ENCODE assay signal across 26 cellular contexts in genomic region chr14:63287661-63288483, GRCh38. TPM values are rescaled to one million over a fixed set of nuclear protein-coding genes. Genes with fewer than 3 reads are reported as not detected.
DNase-seq lines count a peak whose midpoint lies in the region; ATAC-seq, FAIRE-seq and TF ChIP-seq lines count a peak whose summit lies in the region.
"Had no signal": no experiment of that assay in that cellular context is flagged by ENCODE, and none has a peak within 500 bp of the region (broad histone marks: within the 10 kb centered on the region; RNA-seq: fewer than 3 reads in every experiment).

No MANE protein-coding gene starts in this region.

- no peaks in the 10 kb centered on the region for H3K36me3 Mint-ChIP-seq in WTC11
- H3K36me3 Mint-ChIP-seq: CD4-positive, alpha-beta memory T cell had no signal

- no peak for TF ChIP-seq RAD21 in HepG2 (CRISPR knock-in tag; IDR thresholded peaks at IDR 0.05)

- no peak for TF ChIP-seq EP300 in HepG2 (IDR thresholded peaks at IDR 0.05; ENCODE audit: low read depth in 2 of 2, low read length in 2 of 2)
- TF ChIP-seq EP300 in HepG2 (CRISPR knock-in tag; IDR thresholded peaks at IDR 0.05; ENCODE audit: borderline replicate concordance): no peak

- DNase-seq in HepG2 (ENCODE audit: low spot score) (no peak), right lobe of liver (no peak), WTC11 (ENCODE audit: low spot score) (peak; percentile 15), hepatic stellate cell (ENCODE audit: low spot score) (peak; percentile 33), esophagus squamous epithelium (lab: John Stamatoyannopoulos, UW) (no peak), pancreas (no peak), hypothalamus (lab: John Stamatoyannopoulos, UW) (no peak)
- DNase-seq: activated CD4-positive, alpha-beta memory T cell treated with anti-CD3 and anti-CD28 coated beads, Interleukin-2, amount 10 ng/mL, durations not matched to agents 7 days and 5 days; activated CD4-positive, CD25-positive, alpha-beta regulatory T cell; activated gamma-delta T cell; activated T-cell treated with anti-CD3 and anti-CD28 coated beads for 4 hours; anterior cingulate cortex; CD4-positive, alpha-beta memory T cell; erythroblast; HCEC 1CT; heart left ventricle; NCI-H1092 treated with DMSO at 0.1 percent for 48 hours; NCI-H2081; NCI-H510A; spleen; T-helper 9 cell; upper lobe of right lung had no signal

- no peak overlapping the region for H3K9ac ChIP-seq in HepG2 (ENCODE audit: insufficient read depth, low read depth, low read length)

- intact Hi-C loops in HepG2 (cut with micrococcal nuclease; ENCODE audit: unreplicated experiment): no loop called here
- intact Hi-C loops in right lobe of liver (cut with DNase I): no loop called here
- intact Hi-C loops in esophagus squamous epithelium (cut with DNase I): no loop called here
- intact Hi-C loops in pancreas (cut with DNase I): no loop called here

- TF ChIP-seq POLR2A in HepG2 (IDR thresholded peaks at IDR 0.05; ENCODE audit: insufficient read depth in 1 of 2, low read depth in 2 of 2, low read length in 2 of 2): no peak
- no peak for TF ChIP-seq POLR2A in right lobe of liver (IDR thresholded peaks at IDR 0.05)
- no peak for TF ChIP-seq POLR2A in esophagus squamous epithelium (IDR thresholded peaks at IDR 0.05)

- POLR2A ChIA-PET in HepG2 (lab: Yijun Ruan, JAX) (no interaction called here), WTC11 (lab: Charles Lee) (no interaction called here)

- H3K4me1 ChIP-seq in HepG2 (ENCODE audit: insufficient read depth, low read length): no peaks in the 10 kb centered on the region
- H3K4me1 ChIP-seq in right lobe of liver: no peaks in the 10 kb centered on the region
- H3K4me1 ChIP-seq in esophagus squamous epithelium: no peaks in the 10 kb centered on the region
- no peaks in the 10 kb centered on the region for H3K4me1 ChIP-seq in pancreas
- H3K4me1 ChIP-seq: spleen had no signal

- no peaks in the 10 kb centered on the region for H4K20me1 ChIP-seq in HepG2 (ENCODE audit: insufficient read depth, low read length)

- no peak for FAIRE-seq in HepG2 (lab: Jason Lieb, UNC)
- no peak for FAIRE-seq in pancreas (lab: Jason Lieb, UNC)

- 59% methylated on average over 6 of the region's 6 CpGs for WGBS in HepG2 (ENCODE audit: low lambda C conversion rate)
- 84% methylated on average over 6 of the region's 6 CpGs for WGBS in right lobe of liver (ENCODE audit: insufficient coverage, low coverage, low lambda C conversion rate, missing lambda C conversion rate)
- 54 to 64% methylated on average over 6 of the region's 6 CpGs for WGBS in esophagus squamous epithelium, 2 donors
- WGBS in pancreas, 2 donors: 80 to 84% methylated on average over 6 of the region's 6 CpGs

- no peak overlapping the region for H3K4me3 ChIP-seq in HepG2 (replicated peaks in 1 of 3; ENCODE audit: insufficient read depth in 1 of 3, low read depth in 2 of 3, low read length in 3 of 3)
- no peak overlapping the region for H3K4me3 ChIP-seq in right lobe of liver
- no peak overlapping the region for H3K4me3 ChIP-seq in esophagus squamous epithelium
- no peak overlapping the region for H3K4me3 ChIP-seq in pancreas
- H3K4me3 ChIP-seq: heart left ventricle, lung, spleen, upper lobe of right lung had no signal

- peaks cover 0 to 5% of the 10 kb centered on the region in 2 experiments; a peak in 2 of 5 replicates for H3K27me3 ChIP-seq in HepG2 (ENCODE audit: control insufficient read depth in 1 of 2, insufficient read depth in 2 of 2, low read length in 2 of 2)
- H3K27me3 ChIP-seq in right lobe of liver: no peaks in the 10 kb centered on the region
- H3K27me3 ChIP-seq in esophagus squamous epithelium: no peaks in the 10 kb centered on the region
- H3K27me3 ChIP-seq in pancreas: no peaks in the 10 kb centered on the region
- H3K27me3 ChIP-seq: heart left ventricle, upper lobe of right lung had no signal

- no peak overlapping the region for H3K4me3 Mint-ChIP-seq in WTC11
- H3K4me3 Mint-ChIP-seq: activated CD4-positive, alpha-beta memory T cell treated with anti-CD3 and anti-CD28 coated beads, Interleukin-2, amount 10 ng/mL, durations not matched to agents 7 days and 5 days; CD4-positive, alpha-beta memory T cell had no signal

- peaks cover 15% of the 10 kb centered on the region for H3K4me1 Mint-ChIP-seq in WTC11
- H3K4me1 Mint-ChIP-seq: activated CD4-positive, alpha-beta memory T cell treated with anti-CD3 and anti-CD28 coated beads, Interleukin-2, amount 10 ng/mL, durations not matched to agents 7 days and 5 days; CD4-positive, alpha-beta memory T cell had no signal

- H3K36me3 ChIP-seq in HepG2 (replicated peaks in 1 of 2; ENCODE audit: control insufficient read depth in 1 of 2, insufficient read depth in 2 of 2, low read length in 2 of 2): no peaks in the 10 kb centered on the region
- no peaks in the 10 kb centered on the region for H3K36me3 ChIP-seq in right lobe of liver
- H3K36me3 ChIP-seq in esophagus squamous epithelium: peaks cover 0 to 24% (median 0%) of the 10 kb centered on the region in 3 donors
- no peaks in the 10 kb centered on the region for H3K36me3 ChIP-seq in pancreas
- H3K36me3 ChIP-seq: upper lobe of right lung had no signal

- no peaks in the 10 kb centered on the region for H3K9me3 Mint-ChIP-seq in WTC11
- H3K9me3 Mint-ChIP-seq: activated CD4-positive, alpha-beta memory T cell treated with anti-CD3 and anti-CD28 coated beads, Interleukin-2, amount 10 ng/mL, durations not matched to agents 7 days and 5 days; CD4-positive, alpha-beta memory T cell had no signal

- ATAC-seq in HepG2: no peak
- no peak for ATAC-seq in right lobe of liver
- ATAC-seq in WTC11: no peak
- no peak for ATAC-seq in GM21447 (IDR thresholded peaks at IDR 0.05; ENCODE audit: unreplicated experiment)
- ATAC-seq in pancreas: no peak
- ATAC-seq: upper lobe of right lung had no signal

- no peak overlapping the region for H2AFZ ChIP-seq in HepG2 (ENCODE audit: low read length)

- no peaks in the 10 kb centered on the region for H3K27me3 Mint-ChIP-seq in WTC11 (ENCODE audit: low read depth)

- H3K27ac Mint-ChIP-seq in WTC11: no peak overlapping the region
- H3K27ac Mint-ChIP-seq: activated CD4-positive, alpha-beta memory T cell treated with anti-CD3 and anti-CD28 coated beads, Interleukin-2, amount 10 ng/mL, durations not matched to agents 7 days and 5 days; CD4-positive, alpha-beta memory T cell had no signal

- no peak for TF ChIP-seq CTCF in HepG2 (CRISPR knock-in tag; IDR thresholded peaks at IDR 0.05)
- no peak for TF ChIP-seq CTCF in right lobe of liver (IDR thresholded peaks at IDR 0.05)
- TF ChIP-seq CTCF in WTC11 (IDR thresholded peaks at IDR 0.05): no peak
- TF ChIP-seq CTCF in esophagus squamous epithelium (IDR thresholded peaks at IDR 0.05): no peak
- TF ChIP-seq CTCF in pancreas (IDR thresholded peaks at IDR 0.05): no peak

- no peaks in the 10 kb centered on the region for H3K79me2 ChIP-seq in HepG2 (ENCODE audit: insufficient read depth, low read length)

- no peak overlapping the region for H3K4me2 ChIP-seq in HepG2 (ENCODE audit: low read depth, low read length)

- CTCF ChIA-PET in HepG2 (lab: Yijun Ruan, JAX; ENCODE audit: low intra/inter-chr PET ratio, low total read pairs): no interaction called here
- CTCF ChIA-PET in WTC11 (lab: Charles Lee): interaction anchor here (1.4 kb wide), 1 partner anchor 21 kb away, joined by 4 read pairs; no protein-coding TSS in a partner anchor

- no peak overlapping the region for H3K27ac ChIP-seq in HepG2 (ENCODE audit: extremely low read length, insufficient read depth, low read length)
- H3K27ac ChIP-seq in right lobe of liver: no peak overlapping the region
- H3K27ac ChIP-seq in esophagus squamous epithelium: no peak overlapping the region
- H3K27ac ChIP-seq in pancreas: no peak overlapping the region
- H3K27ac ChIP-seq: spleen, upper lobe of right lung had no signal

- in situ Hi-C loops in HepG2 (cut with HindIII; ENCODE audit: extremely low pct_ligation_motif_present, low pct_unique_long_range_greater_than_20kb): no loop called here

- BruUV-seq in HepG2 (replicated peaks; lab: Mats Ljungman, UMichigan): no TSS peak

- H3K9me3 ChIP-seq in HepG2 (ENCODE audit: low read length) (no peaks in the 10 kb centered on the region), right lobe of liver (no peaks in the 10 kb centered on the region), esophagus squamous epithelium (no peaks in the 10 kb centered on the region), pancreas (no peaks in the 10 kb centered on the region)
- H3K9me3 ChIP-seq: heart left ventricle, spleen, upper lobe of right lung had no signal

TF ChIP-seq in HepG2, 621 proteins besides CTCF, POLR2A, EP300 and RAD21 (continues in another document):
- no peak for TF ChIP-seq ZNF530 (CRISPR knock-in tag; IDR thresholded peaks at IDR 0.05; ENCODE audit: low read depth)
- TF ChIP-seq SOX6 (IDR thresholded peaks at IDR 0.05): no peak
- TF ChIP-seq SOX6 (CRISPR knock-in tag; IDR thresholded peaks at IDR 0.05): no peak

TF ChIP-seq in WTC11, 78 proteins besides CTCF, POLR2A, EP300 and RAD21 (continues in another document):
- TF ChIP-seq SMAD4 (CRISPR knock-in tag; IDR thresholded peaks at IDR 0.05): no peak

RNA-seq across cellular contexts. Expression of gene GPHB5, which starts 30.9 kb away (rescaled TPM):
- not detected in 2 replicates for total RNA-seq in HepG2 (2016; rRNA removed; fragmentation: Illumina TruSeq; extraction: Trizol)
- total RNA-seq in HepG2 (2016; cell fraction: cytosol; rRNA removed; fragmentation: Illumina TruSeq; extraction: Trizol; ENCODE audit: low read depth): not detected in 2 replicates
- total RNA-seq in HepG2 (2016; cell fraction: insoluble cytoplasmic fraction; rRNA removed; fragmentation: Illumina TruSeq; extraction: Trizol): not detected in 2 replicates
- total RNA-seq in HepG2 (2016; cell fraction: membrane; rRNA removed; fragmentation: Illumina TruSeq; extraction: Trizol): not detected in 2 replicates
- total RNA-seq in HepG2 (2016; cell fraction: nucleus; rRNA removed; fragmentation: Illumina TruSeq; extraction: Trizol): not detected in 2 replicates
- not detected in 2 replicates for polyA plus RNA-seq in HepG2 (2011; rRNA removed)
- polyA plus RNA-seq in HepG2 (2011; cell fraction: cytosol; rRNA removed): not detected in 2 replicates
- not detected in 2 replicates for polyA plus RNA-seq in HepG2 (2011; cell fraction: nucleus; rRNA removed)
- not detected in 2 replicates for polyA plus RNA-seq in HepG2 (2012)
- polyA plus RNA-seq in HepG2 (2016; cell fraction: cytosol; fragmentation: Illumina TruSeq; extraction: Trizol; ENCODE audit: low read depth): not detected in 2 replicates
- polyA plus RNA-seq in HepG2 (2016; cell fraction: insoluble cytoplasmic fraction; fragmentation: Illumina TruSeq; extraction: Trizol; ENCODE audit: low read depth): not detected in 2 replicates
- not detected in 2 replicates for polyA plus RNA-seq in HepG2 (2016; cell fraction: membrane; fragmentation: Illumina TruSeq; extraction: Trizol; ENCODE audit: low read depth)
- not detected in 2 replicates for polyA plus RNA-seq in HepG2 (2016; cell fraction: nucleus; fragmentation: Illumina TruSeq; extraction: Trizol; ENCODE audit: insufficient read depth, low read depth)
- polyA minus RNA-seq in HepG2 (2011; rRNA and poly(A)+ RNA removed; ENCODE audit: low replicate concordance): not detected in 2 replicates
- not detected in 2 replicates for polyA minus RNA-seq in HepG2 (2011; cell fraction: cytosol; rRNA and poly(A)+ RNA removed)
- polyA minus RNA-seq in HepG2 (2011; cell fraction: nucleus; rRNA and poly(A)+ RNA removed): not detected in 2 replicates
- total RNA-seq in right lobe of liver: not detected
- total RNA-seq in WTC11 (2021): not detected in 3 replicates
- not detected for total RNA-seq in esophagus squamous epithelium
- total RNA-seq in pancreas: not detected
- polyA plus RNA-seq in pancreas: not detected
- total RNA-seq: A673; activated CD4-positive, alpha-beta memory T cell treated with anti-CD3 and anti-CD28 coated beads, Interleukin-2, amount 10 ng/mL, durations not matched to agents 7 days and 5 days; cardiac septum; CD4-positive, alpha-beta memory T cell; heart left ventricle; lung; spleen; upper lobe of right lung had no signal
- polyA plus RNA-seq: CD4-positive, alpha-beta memory T cell; heart left ventricle; lung; spleen had no signal

Comparison
In these comparisons a context has a peak if more than half of its experiments do, and no peak if none do; other contexts are left out.
1. DNase-seq: peak in WTC11 (single experiment) and hepatic stellate cell (single experiment); none in HepG2 (single experiment), right lobe of liver (0 of 3), esophagus squamous epithelium (single experiment), pancreas (0 of 6) and hypothalamus (0 of 51).